In the genomic region with DNA sequence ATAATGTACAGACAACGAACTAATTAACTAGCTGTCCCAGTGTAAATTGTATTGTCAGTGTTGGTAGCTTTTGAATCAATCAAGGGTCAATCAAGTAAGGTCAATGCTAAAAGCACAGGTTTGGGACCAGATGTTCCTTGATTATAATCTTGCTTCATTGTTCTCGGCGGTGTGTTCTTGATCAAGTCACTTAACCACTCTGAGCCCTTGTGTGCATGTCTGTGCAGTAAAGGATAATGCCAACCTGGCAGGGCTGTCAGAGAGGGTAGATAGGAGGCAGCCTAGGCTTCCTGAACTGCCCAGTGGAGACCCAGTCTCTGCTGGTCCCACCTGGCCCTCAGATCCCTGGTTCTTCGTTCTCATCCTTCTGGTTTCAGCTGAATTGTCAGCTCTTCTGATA, we compare ENCODE assay signal across 20 cellular contexts.
"Had no signal": no experiment of that assay in that cellular context is flagged by ENCODE, and none has a peak within 500 bp of the region (broad histone marks: within the 10 kb centered on the region; RNA-seq: fewer than 3 reads in every experiment).

No MANE protein-coding gene starts in this region.

- ATAC-seq: Right ventricle myocardium inferior, SK-N-SH treated with all-trans-retinoic acid at 6 μM for 48 hours had no signal

- H3K9me3 ChIP-seq: Peyer's patch, SJCRH30 had no signal

- H2AFZ ChIP-seq: PC-9 had no signal

- H3K27ac ChIP-seq: PC-9, Peyer's patch, SJCRH30 had no signal

- H3K27me3 ChIP-seq: Peyer's patch, SJCRH30 had no signal

- H3K36me3 Mint-ChIP-seq: IgD-negative memory B cell had no signal

- H3K4me3 Mint-ChIP-seq: IgD-negative memory B cell had no signal

- H3K4me1 ChIP-seq: Peyer's patch, SJCRH30 had no signal

- DNase-seq: KBM-7, MM.1S, NCI-H1092 treated with DMSO at 0.1 percent for 48 hours, NCI-H187, NCI-H2029, NCI-H2081 treated with DMSO at 0.1 percent for 48 hours, NCI-H2171, NCI-H226, NCI-H446, NCI-H510A treated with DMSO at 0.1 percent for 48 hours, NCI-H526, NCI-H82, PC-9, Peyer's patch, SHP77 treated with DMSO at 0.1 percent for 48 hours, SJCRH30, T-helper 1 cell had no signal

- H3K4me1 Mint-ChIP-seq: IgD-negative memory B cell had no signal

- H3K4me3 ChIP-seq: PC-9, Peyer's patch, SJCRH30 had no signal

- H3K36me3 ChIP-seq: Peyer's patch, SJCRH30 had no signal

- H3K27ac Mint-ChIP-seq: IgD-negative memory B cell had no signal
